11 cellular contexts compared by ENCODE assay signal in genomic region chr17:77476498-77476897, GRCh38.
DNase-seq lines count a peak whose midpoint lies in the region; ATAC-seq and TF ChIP-seq lines count a peak whose summit lies in the region.
"Had no signal": no experiment of that assay in that cellular context is flagged by ENCODE, and none has a peak within 500 bp of the region (broad histone marks: within the 10 kb centered on the region; RNA-seq: fewer than 3 reads in every experiment).

No MANE protein-coding gene starts in this region.

- no peaks in the 10 kb centered on the region for H3K9me3 Mint-ChIP-seq in Calu3 (ENCODE audit: low read depth, unreplicated experiment)

- H2AFZ ChIP-seq in SK-N-SH (ENCODE audit: low read depth) (no peak overlapping the region), mammary epithelial cell (ENCODE audit: low read depth, low read length) (no peak overlapping the region)

- no peak for TF ChIP-seq CTCF in SK-N-SH (IDR thresholded peaks at IDR 0.05)
- no peak for TF ChIP-seq CTCF in mammary epithelial cell (conservative IDR thresholded peaks at IDR 0.05 in 1 of 2, IDR thresholded peaks at IDR 0.05 in 1 of 2; ENCODE audit: extremely low read depth in 1 of 2, insufficient read depth in 1 of 2, low read depth in 1 of 2, low read length in 2 of 2)
- no peak for TF ChIP-seq CTCF in testis (IDR thresholded peaks at IDR 0.05)
- TF ChIP-seq CTCF in Calu3 (IDR thresholded peaks at IDR 0.05; ENCODE audit: unreplicated experiment) = no peak

- H4K20me1 ChIP-seq in SK-N-SH (ENCODE audit: insufficient read depth) (peaks cover 100% of the 10 kb centered on the region), mammary epithelial cell (ENCODE audit: insufficient read depth, low read length) (peaks cover 5% of the 10 kb centered on the region)

- H3K27ac ChIP-seq in SK-N-SH (ENCODE audit: low read depth in 2 of 2, low read length in 1 of 2) (peak overlapping the region; percentile 57 to 86; a peak in 3 of 4 replicates), mammary epithelial cell (ENCODE audit: insufficient read depth, low read depth, low read length) (peak overlapping the region; percentile 76), mesodermal cell (ENCODE audit: low read depth, low read length, severe bottlenecking) (peak overlapping the region; percentile 23), testis (peak overlapping the region; percentile 6 to 74)

- H3K4me1 ChIP-seq in SK-N-SH (ENCODE audit: control insufficient read depth in 1 of 2, insufficient read depth in 2 of 2, low read depth in 1 of 2, low read length in 1 of 2) (peaks cover 72 to 88% of the 10 kb centered on the region in 2 experiments), mammary epithelial cell (ENCODE audit: insufficient read depth, low read length) (peaks cover 89% of the 10 kb centered on the region), mesodermal cell (ENCODE audit: control insufficient read depth, insufficient read depth, low read length, poor library complexity, severe bottlenecking) (peaks cover 94% of the 10 kb centered on the region), testis (peaks cover 100% of the 10 kb centered on the region)

- H3K9me3 ChIP-seq in SK-N-SH (no peaks in the 10 kb centered on the region), mammary epithelial cell (replicated peaks; ENCODE audit: insufficient read depth, low read length) (no peaks in the 10 kb centered on the region), mesodermal cell (ENCODE audit: control insufficient read depth, low read length) (no peaks in the 10 kb centered on the region), testis (no peaks in the 10 kb centered on the region)

- no TSS peak for BruUV-seq in mammary epithelial cell (replicated peaks; lab: Mats Ljungman, UMichigan)
- BruUV-seq in Calu3 (replicated peaks; lab: Mats Ljungman, UMichigan) = no TSS peak

- intact Hi-C loops in mammary epithelial cell (cut with micrococcal nuclease) (loop anchor here (2.0 kb wide), 1 partner anchor 154 kb away; no protein-coding TSS in a partner anchor), testis (cut with DNase I; ENCODE audit: low total_unique reads) (no loop called here), Calu3 (cut with micrococcal nuclease; ENCODE audit: unreplicated experiment) (no loop called here)

- H3K4me3 ChIP-seq in SK-N-SH (ENCODE audit: low read depth in 2 of 2, low read length in 1 of 2) (no peak overlapping the region), mammary epithelial cell (replicated peaks in 1 of 3; ENCODE audit: insufficient read depth in 1 of 3, low read depth in 2 of 3, low read length in 3 of 3) (no peak overlapping the region), mesodermal cell (ENCODE audit: extremely low read depth, insufficient read depth, low read length, poor library complexity, severe bottlenecking) (no peak overlapping the region), testis (no peak overlapping the region)

- no peak overlapping the region for H3K27ac Mint-ChIP-seq in Calu3 (ENCODE audit: unreplicated experiment)

- no peak for TF ChIP-seq POLR2A in testis (IDR thresholded peaks at IDR 0.05)

- H3K9ac ChIP-seq in SK-N-SH (no peak overlapping the region), mammary epithelial cell (ENCODE audit: insufficient read depth, low read length) (peak overlapping the region; percentile 38)

- H3K79me2 ChIP-seq in SK-N-SH (ENCODE audit: insufficient read depth) = peaks cover 96% of the 10 kb centered on the region
- peaks cover 91% of the 10 kb centered on the region for H3K79me2 ChIP-seq in mammary epithelial cell (ENCODE audit: insufficient read depth, low read length)

- no peaks in the 10 kb centered on the region for H3K27me3 Mint-ChIP-seq in Calu3 (ENCODE audit: unreplicated experiment)

- in situ Hi-C loops in mammary epithelial cell (cut with MboI; ENCODE audit: low sequenced_read_pairs in 2 of 2) = no loop called here

- H3K4me1 Mint-ChIP-seq in Calu3 (ENCODE audit: low read depth, unreplicated experiment) = peaks cover 53% of the 10 kb centered on the region

- H3K9me2 ChIP-seq in SK-N-SH = no peaks in the 10 kb centered on the region

- H3K36me3 ChIP-seq in SK-N-SH (replicated peaks in 1 of 2; ENCODE audit: control insufficient read depth in 1 of 2, insufficient read depth in 2 of 2, low read length in 1 of 2) = no peaks in the 10 kb centered on the region
- H3K36me3 ChIP-seq in mammary epithelial cell (ENCODE audit: insufficient read depth, low read length) = no peaks in the 10 kb centered on the region
- peaks cover 34% of the 10 kb centered on the region for H3K36me3 ChIP-seq in mesodermal cell (ENCODE audit: control insufficient read depth, insufficient read depth, low read length)
- no peaks in the 10 kb centered on the region for H3K36me3 ChIP-seq in testis (ENCODE audit: low read depth, missing control alignments)

- WGBS in SK-N-SH (ENCODE audit: low lambda C conversion rate) = 93% methylated on average over 6 of the region's 8 CpGs
- WGBS in mammary epithelial cell (ENCODE audit: low coverage, missing lambda C conversion rate) = 91% methylated on average over 8 of the region's 8 CpGs
- WGBS in mesodermal cell (ENCODE audit: insufficient coverage in 2 of 2), 2 experiments = 94 to 97% methylated on average over 7 to 8 of the region's 8 CpGs
- 77 to 78% methylated on average over 7 to 8 of the region's 8 CpGs for WGBS in testis, 2 donors

- peak overlapping the region; percentile 25; the same call in 1 of the 2 replicates for H3K4me2 ChIP-seq in SK-N-SH
- H3K4me2 ChIP-seq in mammary epithelial cell (ENCODE audit: insufficient read depth, low read depth, low read length) = no peak overlapping the region

- H3F3A ChIP-seq in SK-N-SH (replicated peaks; ENCODE audit: insufficient read depth) = peaks cover 27% of the 10 kb centered on the region

- ATAC-seq in SK-N-SH treated with all-trans-retinoic acid at 6 μM for 48 hours = no peak
- no peak for ATAC-seq in HG03025 (IDR thresholded peaks at IDR 0.05; ENCODE audit: low FRiP score, unreplicated experiment)
- ATAC-seq in GM19035 (IDR thresholded peaks at IDR 0.05; ENCODE audit: unreplicated experiment) = no peak

- POLR2A ChIA-PET in SK-N-SH (lab: Yijun Ruan, JAX) = no interaction called here

- TF ChIP-seq RAD21 in SK-N-SH (IDR thresholded peaks at IDR 0.05; ENCODE audit: low read length) = no peak

- TF ChIP-seq EP300 in SK-N-SH (IDR thresholded peaks at IDR 0.05; ENCODE audit: borderline replicate concordance in 1 of 2, low read depth in 1 of 2, low read length in 1 of 2) = no peak

- H3K27me3 ChIP-seq in SK-N-SH (ENCODE audit: insufficient read depth) = no peaks in the 10 kb centered on the region
- no peaks in the 10 kb centered on the region for H3K27me3 ChIP-seq in mammary epithelial cell (ENCODE audit: insufficient read depth, low read length)
- H3K27me3 ChIP-seq in testis = no peaks in the 10 kb centered on the region

- dilution Hi-C loops in mammary epithelial cell (cut with HindIII; ENCODE audit: low sequenced_read_pairs) = no loop called here

- DNase-seq in SK-N-SH = no peak
- DNase-seq in mammary epithelial cell = no peak
- DNase-seq in testis = no peak
- no peak for DNase-seq in Calu3
- DNase-seq: 8988T, Kasumi-1, NCI-H526 had no signal

- H3K4me3 Mint-ChIP-seq in Calu3 (ENCODE audit: low read depth, unreplicated experiment) = no peak overlapping the region

- H3K36me3 Mint-ChIP-seq in Calu3 (ENCODE audit: insufficient read depth, unreplicated experiment) = peaks cover 68% of the 10 kb centered on the region

- CTCF ChIA-PET in SK-N-SH (lab: Yijun Ruan, JAX) (interaction anchor here (0.7 to 6.6 kb wide), 8 partner anchors 17 to 146 kb away, joined by 3 to 55 read pairs (median 5); no protein-coding TSS in a partner anchor), mammary epithelial cell (lab: Charles Lee; ENCODE audit: low non-redundant PET) (no interaction called here), Calu3 (lab: Charles Lee) (interaction anchor here (0.7 kb wide), 1 partner anchor 27 kb away, joined by 3 read pairs; no protein-coding TSS in a partner anchor)

TF ChIP-seq in SK-N-SH, 30 proteins besides CTCF, POLR2A, EP300 and RAD21 (continues in another document):
- TF ChIP-seq FOSL2 (IDR thresholded peaks at IDR 0.05; ENCODE audit: borderline replicate concordance, low read depth) (no peak), NRF1 (IDR thresholded peaks at IDR 0.05; ENCODE audit: low read depth, low read length) (no peak), SIN3A (IDR thresholded peaks at IDR 0.05; ENCODE audit: borderline replicate concordance, low read depth, low read length) (no peak), RCOR1 (IDR thresholded peaks at IDR 0.05; ENCODE audit: low read length) (no peak), ELF1 (IDR thresholded peaks at IDR 0.05) (no peak), POLR2AphosphoS5 (IDR thresholded peaks at IDR 0.05; ENCODE audit: low read depth, low read length) (no peak), TCF12 (IDR thresholded peaks at IDR 0.05) (no peak), MEF2A (IDR thresholded peaks at IDR 0.05; ENCODE audit: borderline replicate concordance, low read depth) (no peak), SMC3 (IDR thresholded peaks at IDR 0.05; ENCODE audit: low read depth, low read length) (no peak), CHD2 (IDR thresholded peaks at IDR 0.05; ENCODE audit: low read length, partially characterized antibody) (no peak)

TF ChIP-seq in SK-N-SH treated with all-trans-retinoic acid at 6 μM for 48 hours, 23 proteins besides CTCF, POLR2A, EP300 and RAD21 (continues in another document):
- TF ChIP-seq ZC3H10 (CRISPR knock-in tag; IDR thresholded peaks at IDR 0.05) = no peak
- TF ChIP-seq ESRRG (CRISPR knock-in tag; IDR thresholded peaks at IDR 0.05) = no peak
- TF ChIP-seq TOX (CRISPR knock-in tag; IDR thresholded peaks at IDR 0.05; ENCODE audit: borderline replicate concordance) = no peak
- TF ChIP-seq ZFP3 (CRISPR knock-in tag; IDR thresholded peaks at IDR 0.05) = no peak
- no peak for TF ChIP-seq ZNF8 (CRISPR knock-in tag; IDR thresholded peaks at IDR 0.05)
- TF ChIP-seq, protein P1, sequence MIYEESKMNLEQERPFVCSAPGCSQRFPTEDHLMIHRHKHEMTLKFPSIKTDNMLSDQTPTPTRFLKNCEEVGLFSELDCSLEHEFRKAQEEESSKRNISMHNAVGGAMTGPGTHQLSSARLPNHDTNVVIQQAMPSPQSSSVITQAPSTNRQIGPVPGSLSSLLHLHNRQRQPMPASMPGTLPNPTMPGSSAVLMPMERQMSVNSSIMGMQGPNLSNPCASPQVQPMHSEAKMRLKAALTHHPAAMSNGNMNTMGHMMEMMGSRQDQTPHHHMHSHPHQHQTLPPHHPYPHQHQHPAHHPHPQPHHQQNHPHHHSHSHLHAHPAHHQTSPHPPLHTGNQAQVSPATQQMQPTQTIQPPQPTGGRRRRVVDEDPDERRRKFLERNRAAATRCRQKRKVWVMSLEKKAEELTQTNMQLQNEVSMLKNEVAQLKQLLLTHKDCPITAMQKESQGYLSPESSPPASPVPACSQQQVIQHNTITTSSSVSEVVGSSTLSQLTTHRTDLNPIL (CRISPR knock-in tag; IDR thresholded peaks at IDR 0.05; ENCODE audit: low read depth) = no peak
- no peak for TF ChIP-seq CSDC2 (CRISPR knock-in tag; IDR thresholded peaks at IDR 0.05)
- no peak for TF ChIP-seq GLIS3 (CRISPR knock-in tag; IDR thresholded peaks at IDR 0.05)
- TF ChIP-seq TCF4 (CRISPR knock-in tag; IDR thresholded peaks at IDR 0.05; ENCODE audit: borderline replicate concordance) = no peak
- no peak for TF ChIP-seq ZFP30 (CRISPR knock-in tag; IDR thresholded peaks at IDR 0.05)

Comparison
In these comparisons a context has a peak if more than half of its experiments do, and no peak if none do; other contexts are left out.
1. H3K27ac ChIP-seq: peak in every context shown above with its lines; median percentile 76 in mammary epithelial cell; 72 in SK-N-SH; 40 in testis; 23 in mesodermal cell.